17 cellular contexts compared by ENCODE assay signal in the genomic region with DNA sequence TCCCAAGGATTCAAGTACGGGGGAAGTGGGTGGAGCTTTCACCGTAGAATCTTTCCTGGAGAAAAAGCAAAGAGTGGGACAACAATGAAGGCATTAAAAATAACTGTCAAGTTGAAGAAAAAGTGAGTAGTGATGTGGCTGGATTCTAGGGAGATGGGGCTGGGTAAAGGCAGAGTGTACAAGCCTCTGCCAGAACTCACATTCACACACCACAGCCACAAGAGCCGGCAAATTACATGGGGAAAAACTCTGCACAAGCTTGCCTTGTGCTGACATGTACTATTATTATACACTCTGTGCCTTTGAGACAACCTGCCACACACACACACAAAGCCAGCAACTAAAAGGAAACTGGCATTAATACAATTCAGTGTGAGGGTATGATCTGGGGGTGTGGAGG.
DNase-seq lines count a peak whose midpoint lies in the region; ATAC-seq and TF ChIP-seq lines count a peak whose summit lies in the region.
"Had no signal": no experiment of that assay in that cellular context is flagged by ENCODE, and none has a peak within 500 bp of the region (broad histone marks: within the 10 kb centered on the region; RNA-seq: fewer than 3 reads in every experiment).

No MANE protein-coding gene starts in this region.

- no peaks in the 10 kb centered on the region for H3K9me3 ChIP-seq in HUES48 (ENCODE audit: control insufficient read depth, insufficient read depth, low read length)
- peaks cover 11% of the 10 kb centered on the region for H3K9me3 ChIP-seq in endodermal cell (ENCODE audit: control insufficient read depth, low read length)
- H3K9me3 ChIP-seq in neural progenitor cell (ENCODE audit: low read depth) = no peaks in the 10 kb centered on the region
- H3K9me3 ChIP-seq: MG63 had no signal

- 0 out of 2 replicates have a peak overlapping the region, but pooled peaks have one; percentile 52 for H3K27ac ChIP-seq in GM23338 (ENCODE audit: low read depth)
- H3K27ac ChIP-seq in HUES48 (ENCODE audit: low read depth, low read length) = peak overlapping the region; percentile 62
- H3K27ac ChIP-seq in endodermal cell (ENCODE audit: low read depth, low read length) = peak overlapping the region; percentile 44
- peak overlapping the region; percentile 91 for H3K27ac ChIP-seq in neural progenitor cell

- TF ChIP-seq CTCF in GM23338 (conservative IDR thresholded peaks at IDR 0.05; ENCODE audit: low read depth in 2 of 2) (no peak), endodermal cell (conservative IDR thresholded peaks at IDR 0.05) (no peak), neural progenitor cell (IDR thresholded peaks at IDR 0.05) (no peak)

- peaks cover 47% of the 10 kb centered on the region for H3K4me1 ChIP-seq in GM23338 (ENCODE audit: insufficient read depth)
- peaks cover 40% of the 10 kb centered on the region for H3K4me1 ChIP-seq in HUES48 (ENCODE audit: control insufficient read depth, insufficient read depth, low read length)
- H3K4me1 ChIP-seq in endodermal cell (ENCODE audit: control insufficient read depth, insufficient read depth, low read length) = peaks cover 14% of the 10 kb centered on the region
- H3K4me1 ChIP-seq in neural progenitor cell = peaks cover 68% of the 10 kb centered on the region

- H3K27me3 ChIP-seq in GM23338 (ENCODE audit: insufficient read depth) (no peaks in the 10 kb centered on the region), HUES48 (ENCODE audit: control insufficient read depth, insufficient read depth, low read length) (no peaks in the 10 kb centered on the region), endodermal cell (ENCODE audit: control insufficient read depth, insufficient read depth, low read length, poor library complexity, severe bottlenecking) (no peaks in the 10 kb centered on the region), neural progenitor cell (no peaks in the 10 kb centered on the region)
- H3K27me3 ChIP-seq: MG63 had no signal

- WGBS in endodermal cell (ENCODE audit: insufficient coverage in 1 of 2, insufficient read length in 1 of 2), 2 experiments = 50 to 80% methylated on average over 1 to 3 of the region's 3 CpGs

- ATAC-seq in GM23338 (no peak), HG02763 (IDR thresholded peaks at IDR 0.05; ENCODE audit: unreplicated experiment) (no peak), GM18517 (IDR thresholded peaks at IDR 0.05; ENCODE audit: unreplicated experiment) (no peak)
- ATAC-seq: Panc1 had no signal

- H3K79me2 ChIP-seq in GM23338 (replicated peaks; ENCODE audit: insufficient read depth) (peaks cover 96% of the 10 kb centered on the region), neural progenitor cell (ENCODE audit: low read depth) (peaks cover 63% of the 10 kb centered on the region)

- peaks cover 74% of the 10 kb centered on the region for H3K4me1 Mint-ChIP-seq in GM23338
- H3K4me1 Mint-ChIP-seq in endodermal cell = peaks cover 20% of the 10 kb centered on the region
- peaks cover 57% of the 10 kb centered on the region for H3K4me1 Mint-ChIP-seq in neural progenitor cell
- H3K4me1 Mint-ChIP-seq: CD8-positive, alpha-beta memory T cell had no signal

- H4K20me1 ChIP-seq in GM23338 (replicated peaks; ENCODE audit: insufficient read depth) = peaks cover 44% of the 10 kb centered on the region
- no peaks in the 10 kb centered on the region for H4K20me1 ChIP-seq in neural progenitor cell (ENCODE audit: low read depth)

- no peaks in the 10 kb centered on the region; the same call in 1 of the 2 replicates for H3K36me3 ChIP-seq in GM23338 (ENCODE audit: insufficient read depth)
- no peaks in the 10 kb centered on the region for H3K36me3 ChIP-seq in HUES48 (ENCODE audit: control insufficient read depth, insufficient read depth, low read length)
- peaks cover 5% of the 10 kb centered on the region for H3K36me3 ChIP-seq in endodermal cell (ENCODE audit: control insufficient read depth, insufficient read depth, low read length)
- peaks cover 8% of the 10 kb centered on the region for H3K36me3 ChIP-seq in neural progenitor cell
- H3K36me3 ChIP-seq: MG63 had no signal

- H3K27me3 Mint-ChIP-seq in GM23338 (ENCODE audit: insufficient read depth, low read depth, poor library complexity) = peaks cover 5% of the 10 kb centered on the region
- peaks cover 1% of the 10 kb centered on the region for H3K27me3 Mint-ChIP-seq in endodermal cell (ENCODE audit: insufficient read depth)
- peaks cover 4% of the 10 kb centered on the region for H3K27me3 Mint-ChIP-seq in neural progenitor cell (ENCODE audit: insufficient read depth, low read depth)
- H3K27me3 Mint-ChIP-seq: CD8-positive, alpha-beta memory T cell had no signal

- H3K27ac Mint-ChIP-seq in GM23338 = no peak overlapping the region; the same call in 1 of the 2 replicates
- H3K27ac Mint-ChIP-seq in endodermal cell = peak overlapping the region; percentile 8
- peak overlapping the region; percentile 89 for H3K27ac Mint-ChIP-seq in neural progenitor cell
- H3K27ac Mint-ChIP-seq: CD8-positive, alpha-beta memory T cell had no signal

- H3K9ac ChIP-seq in HUES48 (ENCODE audit: low read depth, low read length) = no peak overlapping the region
- no peak overlapping the region for H3K9ac ChIP-seq in endodermal cell (ENCODE audit: extremely low read depth, low read length, poor library complexity, severe bottlenecking)
- H3K9ac ChIP-seq in neural progenitor cell = no peak overlapping the region

- H3K9me2 ChIP-seq in GM23338 (ENCODE audit: insufficient read depth) = 0 out of 2 replicates have a peak, but pooled peaks cover 5% of the 10 kb centered on the region

- H3F3A ChIP-seq in GM23338 (replicated peaks; ENCODE audit: low read depth) (no peaks in the 10 kb centered on the region), neural progenitor cell (ENCODE audit: low read depth) (peaks cover 36% of the 10 kb centered on the region)

- DNase-seq in GM23338 (ENCODE audit: low spot score) = no peak
- DNase-seq in endodermal cell = no peak
- DNase-seq in neural progenitor cell (ENCODE audit: low spot score) = no peak
- no peak for DNase-seq in globus pallidus (ENCODE audit: low spot score)
- DNase-seq: C1 segment of cervical spinal cord; CD8-positive, alpha-beta memory T cell; DMS79; Kasumi-1; MG63; NCI-H1092; NCI-H1436 treated with DMSO at 0.1 percent for 48 hours; NCI-H2029; NCI-H2171 had no signal

- no peak overlapping the region for H3K4me3 ChIP-seq in GM23338
- no peak overlapping the region for H3K4me3 ChIP-seq in HUES48 (ENCODE audit: low read depth, low read length)
- no peak overlapping the region for H3K4me3 ChIP-seq in endodermal cell (ENCODE audit: low read length)
- peak overlapping the region; percentile 12 for H3K4me3 ChIP-seq in neural progenitor cell
- H3K4me3 ChIP-seq: MG63 had no signal

- H3K4me3 Mint-ChIP-seq in GM23338 (no peak overlapping the region), endodermal cell (no peak overlapping the region), neural progenitor cell (peak overlapping the region; percentile 29)

- H2AFZ ChIP-seq in GM23338 = no peak overlapping the region
- H2AFZ ChIP-seq in neural progenitor cell (replicated peaks) = no peak overlapping the region

- H3K4me2 ChIP-seq in GM23338 (no peak overlapping the region), neural progenitor cell (peak overlapping the region; percentile 61)

- peaks cover 25% of the 10 kb centered on the region for H3K36me3 Mint-ChIP-seq in GM23338 (ENCODE audit: low read depth)
- H3K36me3 Mint-ChIP-seq in endodermal cell (ENCODE audit: low read depth) = no peaks in the 10 kb centered on the region
- peaks cover 24% of the 10 kb centered on the region for H3K36me3 Mint-ChIP-seq in neural progenitor cell
- H3K36me3 Mint-ChIP-seq: CD8-positive, alpha-beta memory T cell had no signal

- peaks cover 10% of the 10 kb centered on the region; the same call in 2 of the 3 replicates for H3K9me3 Mint-ChIP-seq in GM23338
- H3K9me3 Mint-ChIP-seq in endodermal cell = peaks cover 16% of the 10 kb centered on the region
- H3K9me3 Mint-ChIP-seq in neural progenitor cell = peaks cover 13% of the 10 kb centered on the region
